8 cellular contexts compared by ENCODE assay signal in genomic region chr20:10434832-10435812, GRCh38. TPM values are rescaled to one million over a fixed set of nuclear protein-coding genes. Genes with fewer than 3 reads are reported as not detected.
A peak's percentile ranks its signal among the peaks of the same experiment; 100 is the strongest.
DNase-seq lines count a peak whose midpoint lies in the region; ATAC-seq, FAIRE-seq and TF ChIP-seq lines count a peak whose summit lies in the region.

Gene SLX4IP (plus strand): TSS chr20:10435305. CDS start chr20:10458205, 22,900 bp downstream.

- TF ChIP-seq CTCF in hepatocyte (IDR thresholded peaks at IDR 0.05; ENCODE audit: poor library complexity) (no peak), D721Med (IDR thresholded peaks at IDR 0.05; ENCODE audit: insufficient read depth, missing control alignments) (no peak)

- H3K4me2 ChIP-seq in hepatocyte, result peak within 1 kb of the TSS; percentile 87

- no peak for FAIRE-seq in D721Med (lab: Jason Lieb, UNC)

- ATAC-seq in GM18511 (IDR thresholded peaks at IDR 0.05; ENCODE audit: unreplicated experiment), result peak; percentile 62
- ATAC-seq in HG03025 (IDR thresholded peaks at IDR 0.05; ENCODE audit: low FRiP score, unreplicated experiment), result peak; percentile 48

- DNase-seq in NCI-H2029 treated with DMSO at 0.1 percent for 48 hours (lab: John Stamatoyannopoulos, UW) (peak; percentile 93), T1000 (lab: John Stamatoyannopoulos, UW) (peak; percentile 10), astrocyte of the hippocampus (ENCODE audit: low read depth, low spot score) (peak; percentile 97), hepatocyte (ENCODE audit: low spot score) (peak; percentile 95), renal cortical epithelial cell (ENCODE audit: low read depth) (peak; percentile 96), D721Med (ENCODE audit: insufficient read length, low spot score) (no peak)

- H3K79me2 ChIP-seq in hepatocyte, result peaks cover 69% of the 10 kb centered on the region

- H3K9me3 ChIP-seq in hepatocyte (ENCODE audit: low read depth), result no peaks in the 10 kb centered on the region

- no peaks in the 10 kb centered on the region for H3K9me2 ChIP-seq in hepatocyte (replicated peaks; ENCODE audit: insufficient read depth)

- H2AFZ ChIP-seq in hepatocyte, result peak within 1 kb of the TSS; percentile 68

- H4K20me1 ChIP-seq in hepatocyte (ENCODE audit: insufficient read depth, poor library complexity, severe bottlenecking), result no peaks in the 10 kb centered on the region

- H3K27me3 ChIP-seq in hepatocyte, result no peaks in the 10 kb centered on the region

- WGBS in hepatocyte (ENCODE audit: low lambda C conversion rate, missing lambda C conversion rate), result 2% methylated on average over 32 of the region's 32 CpGs

- H3K36me3 ChIP-seq in hepatocyte (replicated peaks; ENCODE audit: insufficient read depth, low read depth), result no peaks in the 10 kb centered on the region

- peaks cover 6% of the 10 kb centered on the region for H3K4me1 ChIP-seq in hepatocyte (ENCODE audit: insufficient read depth)

- peak within 1 kb of the TSS; percentile 50 for H3K4me3 ChIP-seq in hepatocyte

- peak within 1 kb of the TSS; percentile 90 for H3K27ac ChIP-seq in hepatocyte

RNA-seq across cellular contexts. Expression of gene SLX4IP, which starts in this region (rescaled TPM):
- 4.7 and 5.7 TPM in 2 replicates for total RNA-seq in hepatocyte
- 2.9 TPM in 2 replicates for polyA plus RNA-seq in hepatocyte
- total RNA-seq in renal cortical epithelial cell, result 2.8 and 7.1 TPM in 2 replicates
